In genomic region chr15:69357773-69358765, GRCh38 we compare ENCODE assay signal across 18 cellular contexts. TPM values are rescaled to one million over a fixed set of nuclear protein-coding genes. Genes with fewer than 3 reads are reported as not detected.
DNase-seq lines count a peak whose midpoint lies in the region; ATAC-seq, FAIRE-seq and TF ChIP-seq lines count a peak whose summit lies in the region.
"Had no signal": no experiment of that assay in that cellular context is flagged by ENCODE, and none has a peak within 500 bp of the region (broad histone marks: within the 10 kb centered on the region; RNA-seq: fewer than 3 reads in every experiment).

No MANE protein-coding gene starts in this region.

- TF ChIP-seq POLR2A in body of pancreas (IDR thresholded peaks at IDR 0.05) (no peak), testis (IDR thresholded peaks at IDR 0.05) (no peak)

- POLR2A ChIA-PET in CD4-positive, alpha-beta memory T cell (lab: Charles Lee; ENCODE audit: partially characterized antibody), result no interaction called here

- H3K4me3 ChIP-seq in body of pancreas, result no peak overlapping the region
- H3K4me3 ChIP-seq in testis, result no peak overlapping the region
- no peak overlapping the region for H3K4me3 ChIP-seq in CD4-positive, alpha-beta memory T cell (ENCODE audit: low read length in 2 of 2)
- H3K4me3 ChIP-seq: spleen, tibial artery had no signal

- CTCF ChIA-PET in CD4-positive, alpha-beta memory T cell (lab: Charles Lee; ENCODE audit: partially characterized antibody), result no interaction called here

- TF ChIP-seq CTCF in body of pancreas (IDR thresholded peaks at IDR 0.05) (no peak), testis (IDR thresholded peaks at IDR 0.05) (no peak)

- H3K4me3 Mint-ChIP-seq in CD4-positive, alpha-beta memory T cell, result no peak overlapping the region
- H3K4me3 Mint-ChIP-seq: activated CD4-positive, alpha-beta T cell treated with anti-CD3 and anti-CD28 coated beads, Interleukin-2, amount 10 ng/mL, durations not matched to agents 7 days and 5 days; CD8-positive, alpha-beta T cell; naive thymus-derived CD4-positive, alpha-beta T cell; T-cell had no signal

- no peaks in the 10 kb centered on the region for H3K4me1 Mint-ChIP-seq in CD4-positive, alpha-beta memory T cell
- H3K4me1 Mint-ChIP-seq: activated CD4-positive, alpha-beta T cell treated with anti-CD3 and anti-CD28 coated beads, Interleukin-2, amount 10 ng/mL, durations not matched to agents 7 days and 5 days; naive thymus-derived CD4-positive, alpha-beta T cell; T-cell had no signal

- H3K27ac Mint-ChIP-seq in CD4-positive, alpha-beta memory T cell, result no peak overlapping the region
- H3K27ac Mint-ChIP-seq: activated CD4-positive, alpha-beta T cell treated with anti-CD3 and anti-CD28 coated beads, Interleukin-2, amount 10 ng/mL, durations not matched to agents 7 days and 5 days; CD8-positive, alpha-beta T cell; naive thymus-derived CD4-positive, alpha-beta T cell; T-cell had no signal

- peak; percentile 26 for FAIRE-seq in HTR-8/SVneo (lab: Jason Lieb, UNC)

- 46 to 49% methylated on average over 9 of the region's 9 CpGs for WGBS in body of pancreas, 2 donors
- whole genome bisulfite sequencing in testis, 2 donors, result 46 to 56% methylated on average over 9 of the region's 9 CpGs

- peak; percentile 76 for ATAC-seq in body of pancreas
- ATAC-seq in GM18519 (IDR thresholded peaks at IDR 0.05; ENCODE audit: low FRiP score, unreplicated experiment), result no peak
- ATAC-seq: CD8-positive, alpha-beta T cell; esophagus mucosa; naive thymus-derived CD4-positive, alpha-beta T cell; PC-3; T-cell had no signal

- H3K36me3 Mint-ChIP-seq in CD4-positive, alpha-beta memory T cell, result no peaks in the 10 kb centered on the region
- H3K36me3 Mint-ChIP-seq: CD8-positive, alpha-beta T cell; naive thymus-derived CD4-positive, alpha-beta T cell; T-cell had no signal

- H3K9me3 Mint-ChIP-seq in CD4-positive, alpha-beta memory T cell, result no peaks in the 10 kb centered on the region
- H3K9me3 Mint-ChIP-seq: activated CD4-positive, alpha-beta T cell treated with anti-CD3 and anti-CD28 coated beads, Interleukin-2, amount 10 ng/mL, durations not matched to agents 7 days and 5 days; CD8-positive, alpha-beta T cell; naive thymus-derived CD4-positive, alpha-beta T cell; T-cell had no signal

- H3K27me3 ChIP-seq in body of pancreas (no peaks in the 10 kb centered on the region), testis (no peaks in the 10 kb centered on the region)
- no peaks in the 10 kb centered on the region for H3K27me3 ChIP-seq in CD4-positive, alpha-beta memory T cell (ENCODE audit: insufficient read depth, low read length)
- H3K27me3 ChIP-seq: tibial artery had no signal

- H3K27me3 Mint-ChIP-seq in CD4-positive, alpha-beta memory T cell, result peaks cover 1 to 12% of the 10 kb centered on the region in 2 donors
- H3K27me3 Mint-ChIP-seq: T-cell had no signal

- H3K27ac ChIP-seq in body of pancreas (peak overlapping the region in 2 of 4 donors; percentile 33 to 59), testis (no peak overlapping the region)
- no peak overlapping the region for H3K27ac ChIP-seq in CD4-positive, alpha-beta memory T cell (ENCODE audit: low read depth, low read length)
- H3K27ac ChIP-seq: spleen, tibial artery had no signal

- H3K9me3 ChIP-seq in body of pancreas (no peaks in the 10 kb centered on the region), testis (no peaks in the 10 kb centered on the region)
- no peaks in the 10 kb centered on the region for H3K9me3 ChIP-seq in CD4-positive, alpha-beta memory T cell (ENCODE audit: control insufficient read depth in 1 of 2, low read length in 2 of 2)
- H3K9me3 ChIP-seq: spleen, tibial artery had no signal

- H3K4me1 ChIP-seq in body of pancreas (peaks cover 9% of the 10 kb centered on the region), testis (peaks cover 3% of the 10 kb centered on the region)
- H3K4me1 ChIP-seq in CD4-positive, alpha-beta memory T cell (ENCODE audit: insufficient read depth, low read length), result no peaks in the 10 kb centered on the region
- H3K4me1 ChIP-seq: tibial artery had no signal

- peak; percentile 39 for DNase-seq in HTR-8/SVneo (ENCODE audit: insufficient read length, low spot score)
- DNase-seq in body of pancreas, result peak; percentile 27 to 60 (median 41)
- peak; percentile 54 for DNase-seq in kidney tubule cell (ENCODE audit: low spot score)
- DNase-seq in testis, result peak; percentile 56
- DNase-seq in Ammon's horn (ENCODE audit: low spot score), result no peak
- DNase-seq in NCI-H510A treated with DMSO at 0.1 percent for 48 hours (lab: John Stamatoyannopoulos, UW), result no peak
- no peak for DNase-seq in CD4-positive, alpha-beta memory T cell
- DNase-seq: activated CD4-positive, alpha-beta T cell treated with anti-CD3 and anti-CD28 coated beads, Interleukin-2, amount 10 ng/mL, durations not matched to agents 7 days and 5 days; CD8-positive, alpha-beta T cell; cerebellar nuclear complex; MM.1S; naive thymus-derived CD4-positive, alpha-beta T cell; PC-3; spleen; T-cell; tibial artery had no signal

- H3K36me3 ChIP-seq in body of pancreas (replicated peaks in 1 of 2; ENCODE audit: insufficient read depth in 1 of 2, low read depth in 2 of 2), result no peaks in the 10 kb centered on the region
- no peaks in the 10 kb centered on the region for H3K36me3 ChIP-seq in testis (ENCODE audit: low read depth, missing control alignments)
- no peaks in the 10 kb centered on the region for H3K36me3 ChIP-seq in CD4-positive, alpha-beta memory T cell (ENCODE audit: insufficient read depth, low read length)
- H3K36me3 ChIP-seq: spleen, tibial artery had no signal

- intact Hi-C loops in body of pancreas (cut with DNase I) (no loop called here), testis (cut with DNase I; ENCODE audit: low total_unique reads) (no loop called here)
- intact Hi-C loops in CD4-positive, alpha-beta memory T cell (cut with micrococcal nuclease), result no loop called here

RNA-seq across cellular contexts. Expression of gene KIF23, which starts 56.1 kb away (rescaled TPM):
- total RNA-seq in body of pancreas (1 to 10 TPM in 1 of 2 donors, under 1 TPM in 1; 0.99 to 2.9 TPM), testis (10 to 100 TPM; 17.1 to 23.9 TPM)
- 28.4 TPM for polyA plus RNA-seq in testis (ENCODE audit: insufficient read depth, low read depth, low replicate concordance)
- total RNA-seq in CD4-positive, alpha-beta memory T cell, result under 1 TPM in 1 of 2 experiments, not detected in 1; 0.20 TPM
- not detected for polyA plus RNA-seq in CD4-positive, alpha-beta memory T cell
- polyA plus RNA-seq: naive thymus-derived CD4-positive, alpha-beta T cell had no signal

RNA-seq across cellular contexts. Expression of gene PAQR5, which starts 59.4 kb away (rescaled TPM):
- total RNA-seq in body of pancreas, result 10 to 100 TPM in 1 of 2 donors, 1 to 10 TPM in 1; 6.5 to 11.5 TPM
- under 1 TPM; 0.25 to 0.31 TPM for total RNA-seq in testis
- 4.5 TPM for polyA plus RNA-seq in testis (ENCODE audit: insufficient read depth, low read depth, low replicate concordance)
- under 1 TPM in 1 of 2 experiments, not detected in 1; 0.20 TPM for total RNA-seq in CD4-positive, alpha-beta memory T cell
- polyA plus RNA-seq in CD4-positive, alpha-beta memory T cell, result not detected
- total RNA-seq: activated CD4-positive, alpha-beta T cell treated with anti-CD3 and anti-CD28 coated beads, Interleukin-2, amount 10 ng/mL, durations not matched to agents 7 days and 5 days; CD8-positive, alpha-beta T cell had no signal
- polyA plus RNA-seq: naive thymus-derived CD4-positive, alpha-beta T cell had no signal

Comparison
In these comparisons a context has a peak if more than half of its experiments do, and no peak if none do; other contexts are left out.
1. DNase-seq: peak in HTR-8/SVneo (single experiment), body of pancreas (4 of 4), kidney tubule cell (single experiment) and testis (single experiment); none in Ammon's horn (single experiment), NCI-H510A treated with DMSO at 0.1 percent for 48 hours (single experiment) and CD4-positive, alpha-beta memory T cell (0 of 5).
2. RNA of gene KIF23, which starts 56.1 kb away (total RNA-seq): 17.1 to 23.9 TPM in testis; 0.99 to 2.9 TPM in body of pancreas and 0.20 TPM in CD4-positive, alpha-beta memory T cell; every median in the first group is over 4 times any median in the second.
3. RNA of gene PAQR5, which starts 59.4 kb away (total RNA-seq): 6.5 to 11.5 TPM in body of pancreas; 0.25 to 0.31 TPM in testis and 0.20 TPM in CD4-positive, alpha-beta memory T cell; every median in the first group is over 4 times any median in the second.